In genomic region chr1:155254228-155254713, GRCh38 we compare ENCODE assay signal across 8 cellular contexts. TPM values are rescaled to one million over a fixed set of nuclear protein-coding genes. Genes with fewer than 3 reads are reported as not detected.
DNase-seq lines count a peak whose midpoint lies in the region; ATAC-seq, FAIRE-seq and TF ChIP-seq lines count a peak whose summit lies in the region.

No MANE protein-coding gene starts in this region.

- peak overlapping the region; percentile 87 for H3K27ac ChIP-seq in VCaP
- H3K27ac ChIP-seq in heart right ventricle = peak overlapping the region in 9 of 10 donors; percentile 22 to 100 (median 97)
- peak overlapping the region in 17 of 21 experiments; percentile 9 to 99 (median 95) for H3K27ac ChIP-seq in skin epidermis

- no peak for FAIRE-seq in H54 (lab: Jason Lieb, UNC)

- TF ChIP-seq POLR2A in H54 (IDR thresholded peaks at IDR 0.05; ENCODE audit: low read depth, low read length) = no peak; the same call in 1 of the 2 replicates

- H3K4me3 ChIP-seq in heart right ventricle (peak overlapping the region; percentile 64 to 99 (median 92)), skin epidermis (peak overlapping the region; percentile 57 to 88 (median 75))

- TF ChIP-seq CTCF in VCaP (conservative IDR thresholded peaks at IDR 0.05) = no peak
- no peak for TF ChIP-seq CTCF in heart right ventricle (IDR thresholded peaks at IDR 0.05)

- H3K9me3 ChIP-seq in heart right ventricle = no peaks in the 10 kb centered on the region

- H3K36me3 ChIP-seq in heart right ventricle = peaks cover 0 to 32% (median 12%) of the 10 kb centered on the region in 9 donors

- ATAC-seq in heart right ventricle (peak in 1 of 8 donors; percentile 1), GM21786 (IDR thresholded peaks at IDR 0.05; ENCODE audit: unreplicated experiment) (no peak), HG03442 (IDR thresholded peaks at IDR 0.05; ENCODE audit: unreplicated experiment) (no peak)

- H3K4me1 ChIP-seq in heart right ventricle = peaks cover 12 to 44% (median 35%) of the 10 kb centered on the region in 9 donors

- intact Hi-C loops in heart right ventricle (cut with DNase I) = loop anchor here in 7 of 10 donors (2.0 to 10.0 kb wide), 5 partner anchors 68 to 341 kb away; partner anchors contain the start of gene RUSC1 (in 5 of the 7)

- DNase-seq in H54 (ENCODE audit: insufficient read length, low spot score) (peak; percentile 40), heart right ventricle (no peak), NCI-H1417 (lab: John Stamatoyannopoulos, UW) (no peak), NOMO-1 (lab: John Stamatoyannopoulos, UW; ENCODE audit: unreplicated experiment in 2 of 2) (no peak)

- 46 to 48% methylated on average over 12 of the region's 12 CpGs for WGBS in heart right ventricle, 2 donors

- no peaks in the 10 kb centered on the region for H3K27me3 ChIP-seq in heart right ventricle

RNA-seq across cellular contexts. Expression of gene ENTREP3, which starts 1.0 kb away (rescaled TPM):
- 10 to 100 TPM in 7 of 10 donors, 1 to 10 TPM in 3; 8.6 to 21.0 (median 11.3) TPM for total RNA-seq in heart right ventricle
- 10 to 100 TPM in 1 of 2 donors, 1 to 10 TPM in 1; 7.1 to 13.7 TPM for polyA plus RNA-seq in heart right ventricle

RNA-seq across cellular contexts. Expression of gene SCAMP3, which starts 7.9 kb away (rescaled TPM):
- total RNA-seq in heart right ventricle = 10 to 100 TPM; 54.1 to 73.1 (median 60.1) TPM
- polyA plus RNA-seq in heart right ventricle = 100 to 1,000 TPM in 1 of 2 donors, 10 to 100 TPM in 1; 47.9 to 109 TPM

RNA-seq across cellular contexts. Expression of gene CLK2, which starts 19.0 kb away (rescaled TPM):
- total RNA-seq in heart right ventricle = 10 to 100 TPM; 12.5 to 21.9 (median 18.0) TPM
- 10 to 100 TPM; 17.4 to 47.1 TPM for polyA plus RNA-seq in heart right ventricle

RNA-seq across cellular contexts. Expression of gene HCN3, which starts 23.0 kb away (rescaled TPM):
- 1 to 10 TPM in 5 of 10 donors, under 1 TPM in 5; 0.68 to 1.7 (median 1.0) TPM for total RNA-seq in heart right ventricle
- 1 to 10 TPM in 1 of 2 donors, under 1 TPM in 1; 0.81 to 3.2 TPM for polyA plus RNA-seq in heart right ventricle

RNA-seq across cellular contexts. Expression of gene MTX1, which starts 45.8 kb away (rescaled TPM):
- 10 to 100 TPM; 13.1 to 25.8 (median 17.1) TPM for total RNA-seq in heart right ventricle
- polyA plus RNA-seq in heart right ventricle = 10 to 100 TPM; 33.9 to 49.7 TPM
